Comparison of ENCODE assay signal across 24 cellular contexts in genomic region chr1:7146710-7147109, GRCh38.
DNase-seq lines count a peak whose midpoint lies in the region; FAIRE-seq and TF ChIP-seq lines count a peak whose summit lies in the region.
"Had no signal": no experiment of that assay in that cellular context is flagged by ENCODE, and none has a peak within 500 bp of the region (broad histone marks: within the 10 kb centered on the region; RNA-seq: fewer than 3 reads in every experiment).

No MANE protein-coding gene starts in this region.

- H3K14ac ChIP-seq in trophoblast cell (ENCODE audit: low read length), result no peak overlapping the region

- FAIRE-seq in bronchial epithelial cell (lab: Jason Lieb, UNC), result peak; percentile 93
- FAIRE-seq: A549, G401.6, GM12878, GM19239, H54 had no signal

- no CpG with 5 or more reads among the region's 5 CpGs for WGBS in trophoblast cell (ENCODE audit: extremely low coverage, insufficient coverage, insufficient read length)

- no peak overlapping the region for H4K91ac ChIP-seq in trophoblast cell (ENCODE audit: low read depth, low read length)

- H3K79me2 ChIP-seq in trophoblast cell (ENCODE audit: control insufficient read depth, insufficient read depth, low read length, poor library complexity) (no peaks in the 10 kb centered on the region), osteoblast (ENCODE audit: insufficient read depth, low read length) (no peaks in the 10 kb centered on the region)

- no peak overlapping the region for H3K4me3 ChIP-seq in BLaER1
- no peak overlapping the region for H3K4me3 ChIP-seq in HEK293 (ENCODE audit: low read depth, low read length)
- H3K4me3 ChIP-seq in bronchial epithelial cell (ENCODE audit: low read depth, low read length), result no peak overlapping the region
- H3K4me3 ChIP-seq in trophoblast cell (ENCODE audit: low read depth, low read length), result no peak overlapping the region
- no peak overlapping the region for H3K4me3 ChIP-seq in osteoblast (ENCODE audit: insufficient read depth, low read length)
- H3K4me3 ChIP-seq: A549, GM12878, GM23338, HAP-1 had no signal

- no peak overlapping the region for H3K18ac ChIP-seq in trophoblast cell (ENCODE audit: low read length)

- H2BK12ac ChIP-seq in trophoblast cell (ENCODE audit: low read length), result no peak overlapping the region

- POLR2A ChIA-PET in HEK293 (lab: Yijun Ruan, JAX), result no interaction called here

- no peak overlapping the region for H3K9ac ChIP-seq in BLaER1
- H3K9ac ChIP-seq in trophoblast cell (ENCODE audit: low read length), result no peak overlapping the region

- no peak overlapping the region for H2BK120ac ChIP-seq in trophoblast cell (ENCODE audit: insufficient read depth, low read length, poor library complexity)

- H3K4me2 ChIP-seq in BLaER1, result peak overlapping the region; percentile 68
- H3K4me2 ChIP-seq in trophoblast cell (ENCODE audit: low read length), result no peak overlapping the region
- H3K4me2 ChIP-seq in osteoblast (ENCODE audit: insufficient read depth, low read length), result no peak overlapping the region
- H3K4me2 ChIP-seq: A549, GM23338 had no signal

- H3K27ac ChIP-seq in BLaER1 (no peak overlapping the region), HEK293 (ENCODE audit: extremely low read depth, low read depth, low read length) (no peak overlapping the region), trophoblast cell (ENCODE audit: low read depth, low read length) (no peak overlapping the region), osteoblast (ENCODE audit: low read depth, low read length) (no peak overlapping the region)
- H3K27ac ChIP-seq: A549, C4-2B had no signal

- CTCF ChIA-PET in HEK293 (lab: Yijun Ruan, JAX), result no interaction called here

- H3K4ac ChIP-seq in trophoblast cell (ENCODE audit: low read depth, low read length), result no peak overlapping the region

- no peak overlapping the region for H4K8ac ChIP-seq in trophoblast cell (ENCODE audit: low read depth, low read length)

- no peak for DNase-seq in bronchial epithelial cell (ENCODE audit: low read depth)
- DNase-seq in trophoblast cell, result no peak
- no peak for DNase-seq in GF-D8 (lab: John Stamatoyannopoulos, UW)
- DNase-seq in osteoblast (ENCODE audit: insufficient read length, low spot score, missing footprints), result no peak
- DNase-seq in Kasumi-1 (lab: John Stamatoyannopoulos, UW), result no peak
- DNase-seq: 8988T; ACHN; AML-193; Caco-2; CD4-positive, CD25-positive, alpha-beta regulatory T cell; CD8-positive, alpha-beta T cell; DMS153; DND-41 had no signal

- H3K4me1 ChIP-seq in BLaER1 (peaks cover 57% of the 10 kb centered on the region), HEK293 (ENCODE audit: control insufficient read depth, insufficient read depth, low read length) (no peaks in the 10 kb centered on the region), trophoblast cell (ENCODE audit: control insufficient read depth in 1 of 2, insufficient read depth in 2 of 2, low read length in 2 of 2) (no peaks in the 10 kb centered on the region), osteoblast (ENCODE audit: insufficient read depth, low read length) (no peaks in the 10 kb centered on the region)
- H3K4me1 ChIP-seq: A549, BE2C, Caco-2, HAP-1 had no signal

- H2BK5ac ChIP-seq in trophoblast cell (ENCODE audit: low read depth, low read length, poor library complexity), result no peak overlapping the region

- no peak overlapping the region for H4K12ac ChIP-seq in trophoblast cell (ENCODE audit: low read depth, low read length)

- no peaks in the 10 kb centered on the region for H3K79me1 ChIP-seq in trophoblast cell (ENCODE audit: low read length)

- no peak overlapping the region for H2AFZ ChIP-seq in trophoblast cell (ENCODE audit: insufficient read depth, low read length, poor library complexity)
- H2AFZ ChIP-seq in osteoblast (ENCODE audit: low read length), result no peak overlapping the region
- H2AFZ ChIP-seq: GM23338 had no signal

- H3K27me3 ChIP-seq in BLaER1 (no peaks in the 10 kb centered on the region), bronchial epithelial cell (ENCODE audit: control insufficient read depth, insufficient read depth, low read length) (peaks cover 2% of the 10 kb centered on the region), trophoblast cell (ENCODE audit: insufficient read depth, low read length) (no peaks in the 10 kb centered on the region), osteoblast (ENCODE audit: insufficient read depth, low read length) (no peaks in the 10 kb centered on the region)
- H3K27me3 ChIP-seq: BE2C had no signal

- H2AK5ac ChIP-seq in trophoblast cell (ENCODE audit: low read length), result no peak overlapping the region

- TF ChIP-seq CTCF in HEK293 (tag by site-specific recombination; IDR thresholded peaks at IDR 0.05) (no peak), bronchial epithelial cell (IDR thresholded peaks at IDR 0.05; ENCODE audit: insufficient read depth, low read length, severe bottlenecking) (no peak), osteoblast (IDR thresholded peaks at IDR 0.05; ENCODE audit: extremely low read depth, low read depth, low read length) (no peak)

- no peaks in the 10 kb centered on the region for H3K9me3 ChIP-seq in BLaER1
- H3K9me3 ChIP-seq in HEK293 (ENCODE audit: control insufficient read depth, insufficient read depth, low read depth, low read length), result no peaks in the 10 kb centered on the region
- H3K9me3 ChIP-seq in trophoblast cell (ENCODE audit: insufficient read depth, low read depth, low read length), result peaks cover 8% of the 10 kb centered on the region
- H3K9me3 ChIP-seq in osteoblast (ENCODE audit: low read depth, low read length), result no peaks in the 10 kb centered on the region
- H3K9me3 ChIP-seq: A549, BE2C, Caco-2, HAP-1 had no signal

- H3K36me3 ChIP-seq in BLaER1, result no peaks in the 10 kb centered on the region
- H3K36me3 ChIP-seq in HEK293 (ENCODE audit: control insufficient read depth in 2 of 2, insufficient read depth in 1 of 2, low read length in 2 of 2), result no peaks in the 10 kb centered on the region
- no peaks in the 10 kb centered on the region for H3K36me3 ChIP-seq in bronchial epithelial cell (ENCODE audit: control insufficient read depth, insufficient read depth, low read length)
- H3K36me3 ChIP-seq in trophoblast cell (ENCODE audit: control insufficient read depth in 1 of 2, insufficient read depth in 2 of 2, low read length in 2 of 2), result no peaks in the 10 kb centered on the region
- H3K36me3 ChIP-seq in osteoblast (ENCODE audit: insufficient read depth, low read length), result no peaks in the 10 kb centered on the region
- H3K36me3 ChIP-seq: BE2C, HAP-1 had no signal

- H4K20me1 ChIP-seq in BLaER1, result no peaks in the 10 kb centered on the region
- H4K20me1 ChIP-seq in osteoblast (ENCODE audit: insufficient read depth, low read length), result no peaks in the 10 kb centered on the region

- peak overlapping the region; percentile 90 for H3K23ac ChIP-seq in trophoblast cell (ENCODE audit: low read length)

TF ChIP-seq in HEK293, 187 proteins besides CTCF, POLR2A, EP300 and RAD21:
- no peak for TF ChIP-seq GFI1B (tag by site-specific recombination; IDR thresholded peaks at IDR 0.05)
- peak; percentile 77 for TF ChIP-seq ZNF211 (tag by site-specific recombination; IDR thresholded peaks at IDR 0.05; ENCODE audit: low read depth)
- TF ChIP-seq, protein P1, sequence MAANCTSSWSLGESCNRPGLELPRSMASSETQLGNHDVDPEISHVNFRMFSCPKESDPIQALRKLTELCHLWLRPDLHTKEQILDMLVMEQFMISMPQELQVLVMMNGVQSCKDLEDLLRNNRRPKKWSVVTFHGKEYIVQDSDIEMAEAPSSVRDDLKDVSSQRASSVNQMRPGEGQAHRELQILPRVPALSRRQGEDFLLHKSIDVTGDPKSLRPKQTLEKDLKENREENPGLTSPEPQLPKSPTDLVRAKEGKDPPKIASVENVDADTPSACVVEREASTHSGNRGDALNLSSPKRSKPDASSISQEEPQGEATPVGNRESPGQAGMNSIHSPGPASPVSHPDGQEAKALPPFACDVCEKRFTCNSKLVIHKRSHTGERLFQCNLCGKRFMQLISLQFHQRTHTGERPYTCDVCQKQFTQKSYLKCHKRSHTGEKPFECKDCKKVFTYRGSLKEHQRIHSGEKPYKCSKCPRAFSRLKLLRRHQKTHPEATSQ (tag by site-specific recombination; IDR thresholded peaks at IDR 0.05), result no peak
- no peak for TF ChIP-seq ZNF302 (tag by site-specific recombination; IDR thresholded peaks at IDR 0.05; ENCODE audit: low read depth)
- TF ChIP-seq ZSCAN4 (tag by site-specific recombination; IDR thresholded peaks at IDR 0.05), result peak; percentile 80
- TF ChIP-seq ZNF16 (tag by site-specific recombination; IDR thresholded peaks at IDR 0.05; ENCODE audit: low read depth), result no peak
